ENCODE assay signal across 20 cellular contexts in genomic region chr7:35856175-35856574, GRCh38. TPM values are rescaled to one million over a fixed set of nuclear protein-coding genes. Genes with fewer than 3 reads are reported as not detected.
DNase-seq lines count a peak whose midpoint lies in the region; ATAC-seq, FAIRE-seq and TF ChIP-seq lines count a peak whose summit lies in the region.
"Had no signal": no experiment of that assay in that cellular context is flagged by ENCODE, and none has a peak within 500 bp of the region (broad histone marks: within the 10 kb centered on the region; RNA-seq: fewer than 3 reads in every experiment).

No MANE protein-coding gene starts in this region.

- H3K9me3 ChIP-seq in SK-N-SH (no peaks in the 10 kb centered on the region), K562 (replicated peaks; ENCODE audit: control insufficient read depth, insufficient read depth, low read depth, low read length) (no peaks in the 10 kb centered on the region)
- H3K9me3 ChIP-seq: Caco-2, HAP-1 had no signal

- TF ChIP-seq RAD21 in SK-N-SH (IDR thresholded peaks at IDR 0.05; ENCODE audit: low read length) (no peak), K562 (CRISPR knock-in tag; conservative IDR thresholded peaks at IDR 0.05 in 1 of 2, IDR thresholded peaks at IDR 0.05 in 1 of 2) (no peak)

- H3K9ac ChIP-seq in SK-N-SH (no peak overlapping the region), K562 (ENCODE audit: insufficient read depth in 1 of 2, low read depth in 2 of 2, low read length in 2 of 2) (no peak overlapping the region)
- H3K9ac ChIP-seq: BLaER1 had no signal

- in situ Hi-C loops in K562 (cut with MboI): no loop called here

- TF ChIP-seq EP300 in SK-N-SH (IDR thresholded peaks at IDR 0.05; ENCODE audit: borderline replicate concordance in 1 of 2, low read depth in 1 of 2, low read length in 1 of 2) (no peak), K562 (IDR thresholded peaks at IDR 0.05; ENCODE audit: low read length) (no peak)

- H3K4me1 ChIP-seq in SK-N-SH (ENCODE audit: control insufficient read depth in 1 of 2, insufficient read depth in 2 of 2, low read depth in 1 of 2, low read length in 1 of 2) (no peaks in the 10 kb centered on the region; a peak in 2 of 4 replicates), K562 (replicated peaks in 1 of 2; ENCODE audit: control insufficient read depth in 2 of 2, insufficient read depth in 2 of 2, low read length in 2 of 2) (no peaks in the 10 kb centered on the region)
- H3K4me1 ChIP-seq: BLaER1, HAP-1 had no signal

- no peak for FAIRE-seq in K562 (lab: Jason Lieb, UNC)
- FAIRE-seq: G401.6 had no signal

- no peaks in the 10 kb centered on the region for H3K27me3 Mint-ChIP-seq in activated naive CD8-positive, alpha-beta T cell treated with anti-CD3 and anti-CD28 coated beads for 36 hours
- H3K27me3 Mint-ChIP-seq in activated naive CD8-positive, alpha-beta T cell treated with anti-CD3 and anti-CD28 coated beads, Interleukin-2, amount 50 U/mL, for 24 hours: no peaks in the 10 kb centered on the region
- H3K27me3 Mint-ChIP-seq: B cell; CD4-positive, CD25-positive, alpha-beta regulatory T cell had no signal

- intact Hi-C loops in K562 (cut with micrococcal nuclease): no loop called here

- TF ChIP-seq CTCF in SK-N-SH (IDR thresholded peaks at IDR 0.05) (no peak), K562 (IDR thresholded peaks at IDR 0.05 in 2 of 3, conservative IDR thresholded peaks at IDR 0.05 in 1 of 3; ENCODE audit: insufficient read depth in 2 of 3, low read depth in 1 of 3, low read length in 3 of 3) (no peak)

- H3K4me2 ChIP-seq in SK-N-SH (no peak overlapping the region), K562 (ENCODE audit: insufficient read depth, low read length) (no peak overlapping the region)
- H3K4me2 ChIP-seq: BLaER1, GM23338 had no signal

- no peak for DNase-seq in SK-N-SH
- no peak for DNase-seq in activated naive CD8-positive, alpha-beta T cell treated with anti-CD3 and anti-CD28 coated beads for 36 hours
- no peak for DNase-seq in activated naive CD8-positive, alpha-beta T cell treated with anti-CD3 and anti-CD28 coated beads, Interleukin-2, amount 50 U/mL, for 24 hours
- no peak for DNase-seq in K562 (ENCODE audit: extremely low read depth in 1 of 4, low spot score in 3 of 4)
- DNase-seq in stimulated activated effector memory CD8-positive, alpha-beta T cell treated with anti-CD3 and anti-CD28 coated beads, Interleukin-12 subunit alpha, Interleukin-12 subunit beta, amount 100 ng/mL, for 72 hours (ENCODE audit: low spot score in 2 of 2): no peak
- DNase-seq: Caco-2; CD4-positive, CD25-positive, alpha-beta regulatory T cell; CD8-positive, alpha-beta T cell; DMS153; DND-41 had no signal

- H3K79me2 ChIP-seq in SK-N-SH (ENCODE audit: insufficient read depth) (peaks cover 98% of the 10 kb centered on the region), K562 (ENCODE audit: control insufficient read depth, insufficient read depth, low read length) (peaks cover 30% of the 10 kb centered on the region)

- no peaks in the 10 kb centered on the region for H3K9me2 ChIP-seq in SK-N-SH

- H3K27me3 ChIP-seq in SK-N-SH (ENCODE audit: insufficient read depth) (no peaks in the 10 kb centered on the region), K562 (ENCODE audit: control insufficient read depth in 2 of 2, insufficient read depth in 2 of 2, low read length in 2 of 2) (no peaks in the 10 kb centered on the region)
- H3K27me3 ChIP-seq: BLaER1 had no signal

- POLR2A ChIA-PET in SK-N-SH (lab: Yijun Ruan, JAX) (no interaction called here), K562 (lab: Yijun Ruan, JAX) (interaction anchor here (0.8 kb wide), 1 partner anchor 18 kb away, joined by 3 read pairs; no protein-coding TSS in a partner anchor)

- peaks cover 53% of the 10 kb centered on the region for H3K4me1 Mint-ChIP-seq in activated naive CD8-positive, alpha-beta T cell treated with anti-CD3 and anti-CD28 coated beads for 36 hours
- H3K4me1 Mint-ChIP-seq in activated naive CD8-positive, alpha-beta T cell treated with anti-CD3 and anti-CD28 coated beads, Interleukin-2, amount 50 U/mL, for 24 hours: peaks cover 57% of the 10 kb centered on the region
- H3K4me1 Mint-ChIP-seq in stimulated activated effector memory CD8-positive, alpha-beta T cell treated with anti-CD3 and anti-CD28 coated beads, Interleukin-12 subunit alpha, Interleukin-12 subunit beta, amount 100 ng/mL, for 72 hours: peaks cover 61% of the 10 kb centered on the region

- WGBS in SK-N-SH (ENCODE audit: low lambda C conversion rate): 80% methylated on average over 4 of the region's 4 CpGs
- 68% methylated on average over 4 of the region's 4 CpGs for WGBS in K562 (ENCODE audit: insufficient coverage, low coverage, missing lambda C conversion rate)

- H3K27ac Mint-ChIP-seq in activated naive CD8-positive, alpha-beta T cell treated with anti-CD3 and anti-CD28 coated beads for 36 hours: peak overlapping the region; percentile 25
- no peak overlapping the region for H3K27ac Mint-ChIP-seq in activated naive CD8-positive, alpha-beta T cell treated with anti-CD3 and anti-CD28 coated beads, Interleukin-2, amount 50 U/mL, for 24 hours
- H3K27ac Mint-ChIP-seq in stimulated activated effector memory CD8-positive, alpha-beta T cell treated with anti-CD3 and anti-CD28 coated beads, Interleukin-12 subunit alpha, Interleukin-12 subunit beta, amount 100 ng/mL, for 72 hours: peak overlapping the region; percentile 67
- H3K27ac Mint-ChIP-seq: B cell; CD4-positive, CD25-positive, alpha-beta regulatory T cell; GM23338 had no signal

- no peak overlapping the region for H2AFZ ChIP-seq in SK-N-SH (ENCODE audit: low read depth)
- no peak overlapping the region for H2AFZ ChIP-seq in K562 (ENCODE audit: low read depth, low read length)
- H2AFZ ChIP-seq: GM23338 had no signal

- no peaks in the 10 kb centered on the region for H3K9me3 Mint-ChIP-seq in activated naive CD8-positive, alpha-beta T cell treated with anti-CD3 and anti-CD28 coated beads for 36 hours
- no peaks in the 10 kb centered on the region for H3K9me3 Mint-ChIP-seq in activated naive CD8-positive, alpha-beta T cell treated with anti-CD3 and anti-CD28 coated beads, Interleukin-2, amount 50 U/mL, for 24 hours
- H3K9me3 Mint-ChIP-seq in stimulated activated effector memory CD8-positive, alpha-beta T cell treated with anti-CD3 and anti-CD28 coated beads, Interleukin-12 subunit alpha, Interleukin-12 subunit beta, amount 100 ng/mL, for 72 hours: peaks cover 3% of the 10 kb centered on the region

- ATAC-seq in SK-N-SH treated with all-trans-retinoic acid at 6 μM for 48 hours (no peak), K562 (no peak), GM18873 (IDR thresholded peaks at IDR 0.05; ENCODE audit: low FRiP score, unreplicated experiment) (no peak), HG03025 (IDR thresholded peaks at IDR 0.05; ENCODE audit: low FRiP score, unreplicated experiment) (no peak)
- no peak for ATAC-seq in activated naive CD8-positive, alpha-beta T cell treated with anti-CD3 and anti-CD28 coated beads, Interleukin-2, amount 50 U/mL, for 24 hours
- ATAC-seq in stimulated activated effector memory CD8-positive, alpha-beta T cell treated with anti-CD3 and anti-CD28 coated beads, Interleukin-12 subunit alpha, Interleukin-12 subunit beta, amount 100 ng/mL, for 72 hours: no peak
- ATAC-seq: CD8-positive, alpha-beta T cell; GM23338 had no signal

- H3K36me3 ChIP-seq in SK-N-SH (replicated peaks in 1 of 2; ENCODE audit: control insufficient read depth in 1 of 2, insufficient read depth in 2 of 2, low read length in 1 of 2) (peaks cover 26 to 51% of the 10 kb centered on the region in 2 experiments), K562 (ENCODE audit: control insufficient read depth, insufficient read depth, low read length) (0 out of 3 replicates have a peak, but pooled peaks cover 4% of the 10 kb centered on the region)

- no peak for TF ChIP-seq POLR2A in K562 (conservative IDR thresholded peaks at IDR 0.05)

- H4K20me1 ChIP-seq in SK-N-SH (ENCODE audit: insufficient read depth): peaks cover 71% of the 10 kb centered on the region
- H4K20me1 ChIP-seq in K562 (replicated peaks; ENCODE audit: control insufficient read depth, insufficient read depth, low read length): no peaks in the 10 kb centered on the region

- H3K27ac ChIP-seq in SK-N-SH (ENCODE audit: low read depth in 2 of 2, low read length in 1 of 2) (no peak overlapping the region), K562 (ENCODE audit: extremely low read depth, low read depth, low read length) (no peak overlapping the region)
- H3K27ac ChIP-seq: 22Rv1, BLaER1, C4-2B had no signal

- H3F3A ChIP-seq in SK-N-SH (replicated peaks; ENCODE audit: insufficient read depth): peaks cover 14% of the 10 kb centered on the region

- H3K4me3 ChIP-seq in SK-N-SH (ENCODE audit: low read depth in 2 of 2, low read length in 1 of 2) (no peak overlapping the region), K562 (no peak overlapping the region)
- H3K4me3 ChIP-seq: BLaER1, GM23338, HAP-1 had no signal

- BruUV-seq in K562 (replicated peaks; lab: Mats Ljungman, UMichigan): no TSS peak

- CTCF ChIA-PET in SK-N-SH (lab: Yijun Ruan, JAX) (interaction anchor here (1.1 to 2.5 kb wide), 4 partner anchors 9 to 146 kb away, joined by 3 to 9 read pairs (median 4); no protein-coding TSS in a partner anchor), K562 (lab: Yijun Ruan, JAX; ENCODE audit: low intra/inter-chr PET ratio) (no interaction called here)

- H3K36me3 Mint-ChIP-seq in activated naive CD8-positive, alpha-beta T cell treated with anti-CD3 and anti-CD28 coated beads for 36 hours: peaks cover 54% of the 10 kb centered on the region
- peaks cover 29% of the 10 kb centered on the region for H3K36me3 Mint-ChIP-seq in activated naive CD8-positive, alpha-beta T cell treated with anti-CD3 and anti-CD28 coated beads, Interleukin-2, amount 50 U/mL, for 24 hours (ENCODE audit: low read depth)
- H3K36me3 Mint-ChIP-seq in stimulated activated effector memory CD8-positive, alpha-beta T cell treated with anti-CD3 and anti-CD28 coated beads, Interleukin-12 subunit alpha, Interleukin-12 subunit beta, amount 100 ng/mL, for 72 hours: peaks cover 18% of the 10 kb centered on the region

- H3K4me3 Mint-ChIP-seq in activated naive CD8-positive, alpha-beta T cell treated with anti-CD3 and anti-CD28 coated beads for 36 hours: no peak overlapping the region
- H3K4me3 Mint-ChIP-seq in activated naive CD8-positive, alpha-beta T cell treated with anti-CD3 and anti-CD28 coated beads, Interleukin-2, amount 50 U/mL, for 24 hours: no peak overlapping the region
- H3K4me3 Mint-ChIP-seq in stimulated activated effector memory CD8-positive, alpha-beta T cell treated with anti-CD3 and anti-CD28 coated beads, Interleukin-12 subunit alpha, Interleukin-12 subunit beta, amount 100 ng/mL, for 72 hours: no peak overlapping the region
- H3K4me3 Mint-ChIP-seq: B cell; CD8-positive, alpha-beta T cell; GM23338 had no signal

- no peaks in the 10 kb centered on the region for H3K9me1 ChIP-seq in K562 (ENCODE audit: control insufficient read depth, insufficient read depth, low read length)

RNA-seq across cellular contexts. Expression of gene SEPTIN7, which starts 55.3 kb away (rescaled TPM):
- polyA plus RNA-seq in SK-N-SH (2012; rRNA removed): 119 and 171 TPM in 2 replicates
- 202 and 288 TPM in 2 replicates for polyA plus RNA-seq in SK-N-SH (2012; cell fraction: cytosol; rRNA removed)
- 55.8 and 118 TPM in 2 replicates for polyA plus RNA-seq in SK-N-SH (2012; cell fraction: nucleus; rRNA removed)
- total RNA-seq in activated naive CD8-positive, alpha-beta T cell treated with anti-CD3 and anti-CD28 coated beads for 36 hours: 100 to 1,000 TPM; 245 to 256 TPM
- 21.4 and 78.7 TPM in 2 replicates for total RNA-seq in K562 (2011; cell fraction: chromatin; rRNA removed; ENCODE audit: low replicate concordance)
- total RNA-seq in K562 (2011; cell fraction: nucleolus; rRNA removed): 12.5 and 17.6 TPM in 2 replicates
- 33.8 and 59.1 TPM in 2 replicates for total RNA-seq in K562 (2011; cell fraction: nucleoplasm; rRNA removed)
- 94.9 and 106 TPM in 2 replicates for total RNA-seq in K562 (2014; rRNA removed)
- 175 and 205 TPM in 2 replicates for total RNA-seq in K562 (2014; rRNA removed; fragmentation: Illumina TruSeq; extraction: Trizol)
- 148 and 162 TPM in 2 replicates for total RNA-seq in K562 (2015; rRNA removed; fragmentation: Illumina TruSeq; extraction: Trizol)
- total RNA-seq in K562 (2021): 89.6 and 95.0 TPM in 2 replicates
- 143 and 197 TPM in 2 replicates for polyA plus RNA-seq in K562 (2011; rRNA removed)
- polyA plus RNA-seq in K562 (2011; cell fraction: cytosol; rRNA removed): 26.9 and 53.8 TPM in 2 replicates
- 18.2 and 37.1 TPM in 2 replicates for polyA plus RNA-seq in K562 (2011; cell fraction: nucleus; rRNA removed)
- 123 and 134 TPM in 2 replicates for polyA plus RNA-seq in K562 (2012)
- 131 and 163 TPM in 2 replicates for polyA plus RNA-seq in K562 (2014; fragmentation: Illumina TruSeq; extraction: Trizol)
- polyA plus RNA-seq in K562 (2014; fragmentation: Nextera tagmentation; extraction: Ambion mirVana): 100 to 1,000 TPM; 267 to 268 TPM
- 124 and 127 TPM in 2 replicates for polyA plus RNA-seq in K562 (2014; rRNA removed)
- polyA minus RNA-seq in K562 (2011; rRNA and poly(A)+ RNA removed): 129 and 141 TPM in 2 replicates
- 30.9 and 62.1 TPM in 2 replicates for polyA minus RNA-seq in K562 (2011; cell fraction: cytosol; rRNA and poly(A)+ RNA removed)
- polyA minus RNA-seq in K562 (2011; cell fraction: nucleus; rRNA and poly(A)+ RNA removed): 28.7 and 46.4 TPM in 2 replicates
